Comparison of ENCODE assay signal across 19 cellular contexts in genomic region chr5:162488077-162488476, GRCh38.
DNase-seq lines count a peak whose midpoint lies in the region; ATAC-seq and TF ChIP-seq lines count a peak whose summit lies in the region.
"Had no signal": no experiment of that assay in that cellular context is flagged by ENCODE, and none has a peak within 500 bp of the region (broad histone marks: within the 10 kb centered on the region; RNA-seq: fewer than 3 reads in every experiment).

No MANE protein-coding gene starts in this region.

- no peaks in the 10 kb centered on the region for H3K27me3 ChIP-seq in breast epithelium
- no peaks in the 10 kb centered on the region for H3K27me3 ChIP-seq in psoas muscle (ENCODE audit: insufficient read depth in 3 of 3, low read length in 2 of 3)
- H3K27me3 ChIP-seq: BLaER1 treated with 17β-estradiol and CSF1 and Interleukin-3, amounts not matched to agents 10 nM and 100 nM; MG63; Peyer's patch had no signal

- TF ChIP-seq POLR2A in breast epithelium (IDR thresholded peaks at IDR 0.05) = no peak

- POLR2A ChIA-PET in MCF 10A (lab: Yijun Ruan, JAX) (no interaction called here), HEK293T (lab: Yijun Ruan, JAX) (no interaction called here)

- BruUV-seq in MCF 10A (replicated peaks; lab: Mats Ljungman, UMichigan) = no TSS peak

- peak overlapping the region; percentile 84 for H3K27ac Mint-ChIP-seq in MCF 10A (ENCODE audit: low read depth, unreplicated experiment)
- H3K27ac Mint-ChIP-seq: HFFc6 had no signal

- no peaks in the 10 kb centered on the region for H3K36me3 ChIP-seq in breast epithelium
- H3K36me3 ChIP-seq in psoas muscle (ENCODE audit: insufficient read depth in 1 of 2, low read depth in 1 of 2) = no peaks in the 10 kb centered on the region
- H3K36me3 ChIP-seq: BLaER1 treated with 17β-estradiol and CSF1 and Interleukin-3, amounts not matched to agents 10 nM and 100 nM; MG63; Peyer's patch had no signal

- H3K27me3 Mint-ChIP-seq in MCF 10A (ENCODE audit: insufficient read depth, unreplicated experiment) = no peaks in the 10 kb centered on the region

- intact Hi-C loops in MCF 10A (cut with micrococcal nuclease) = loop anchor here (10.0 kb wide), 1 partner anchor 207 kb away; no protein-coding TSS in a partner anchor
- intact Hi-C loops in breast epithelium (cut with DNase I; ENCODE audit: low total_unique reads) = no loop called here
- intact Hi-C loops in psoas muscle (cut with DNase I) = no loop called here

- no peaks in the 10 kb centered on the region for H3K9me3 Mint-ChIP-seq in MCF 10A (ENCODE audit: unreplicated experiment)

- H3K27ac ChIP-seq in breast epithelium (no peak overlapping the region), psoas muscle (no peak overlapping the region)
- H3K27ac ChIP-seq: 22Rv1; BLaER1 treated with 17β-estradiol and CSF1 and Interleukin-3, amounts not matched to agents 10 nM and 100 nM; KMS-11; Peyer's patch had no signal

- H3K9me3 ChIP-seq in breast epithelium = no peaks in the 10 kb centered on the region
- no peaks in the 10 kb centered on the region for H3K9me3 ChIP-seq in psoas muscle
- H3K9me3 ChIP-seq: MG63, Peyer's patch had no signal

- H3K4me1 ChIP-seq in breast epithelium (no peaks in the 10 kb centered on the region), psoas muscle (no peaks in the 10 kb centered on the region)
- H3K4me1 ChIP-seq: Peyer's patch had no signal

- no peak for ATAC-seq in psoas muscle
- no peak for ATAC-seq in GM19023 (IDR thresholded peaks at IDR 0.05; ENCODE audit: unreplicated experiment)
- ATAC-seq: GM12878 had no signal

- no peak for TF ChIP-seq CTCF in MCF 10A (IDR thresholded peaks at IDR 0.05; ENCODE audit: unreplicated experiment)
- TF ChIP-seq CTCF in breast epithelium (IDR thresholded peaks at IDR 0.05) = no peak
- TF ChIP-seq CTCF in epithelial cell of esophagus (IDR thresholded peaks at IDR 0.05; ENCODE audit: insufficient read depth, low read depth, low read length, missing control alignments) = no peak
- TF ChIP-seq CTCF in psoas muscle (IDR thresholded peaks at IDR 0.05) = no peak

- H3K4me1 Mint-ChIP-seq in MCF 10A (ENCODE audit: insufficient read depth, unreplicated experiment) = peaks cover 21% of the 10 kb centered on the region

- H3K4me3 ChIP-seq in breast epithelium (no peak overlapping the region), epithelial cell of esophagus (ENCODE audit: low read length) (no peak overlapping the region), psoas muscle (no peak overlapping the region)
- H3K4me3 ChIP-seq: BLaER1 treated with 17β-estradiol and CSF1 and Interleukin-3, amounts not matched to agents 10 nM and 100 nM; GM12878; MG63; Peyer's patch had no signal

- 80 to 88% (median 81%) methylated on average over 3 of the region's 3 CpGs for WGBS in psoas muscle, 3 donors

- DNase-seq in MCF 10A (ENCODE audit: unreplicated experiment) (peak; percentile 74), breast epithelium (ENCODE audit: low spot score in 2 of 2) (no peak), epithelial cell of esophagus (ENCODE audit: low read depth) (peak; percentile 29), myocyte (ENCODE audit: low read depth) (peak; percentile 13), NCI-H1436 treated with DMSO at 0.1 percent for 48 hours (lab: John Stamatoyannopoulos, UW) (no peak), psoas muscle (no peak), HEK293T (ENCODE audit: extremely low spot score) (no peak)
- DNase-seq: DND-41, GDM1, HFFc6, MG63, NCI-H1092, NCI-H524, Peyer's patch had no signal

- CTCF ChIA-PET in MCF 10A (lab: Yijun Ruan, JAX) = no interaction called here
- CTCF ChIA-PET in HEK293T (lab: Yijun Ruan, JAX) = no interaction called here

- H3K4me3 Mint-ChIP-seq in MCF 10A (ENCODE audit: unreplicated experiment) = peak overlapping the region; percentile 21
- H3K4me3 Mint-ChIP-seq: HFFc6 had no signal

- no peaks in the 10 kb centered on the region for H3K36me3 Mint-ChIP-seq in MCF 10A (ENCODE audit: insufficient read depth, unreplicated experiment)

TF ChIP-seq in HEK293T, 16 proteins besides CTCF, POLR2A, EP300 and RAD21:
- TF ChIP-seq CTBP1 (IDR thresholded peaks at IDR 0.05; ENCODE audit: borderline replicate concordance) = no peak
- no peak for TF ChIP-seq FOXK2 (IDR thresholded peaks at IDR 0.05)
- no peak for TF ChIP-seq TARDBP (IDR thresholded peaks at IDR 0.05)
- TF ChIP-seq BHLHE40 (IDR thresholded peaks at IDR 0.05; ENCODE audit: borderline replicate concordance) = no peak
- no peak for TF ChIP-seq LEF1 (IDR thresholded peaks at IDR 0.05; ENCODE audit: borderline replicate concordance)

Comparison
In these comparisons a context has a peak if more than half of its experiments do, and no peak if none do; other contexts are left out.
1. DNase-seq: peak in MCF 10A (single experiment), epithelial cell of esophagus (single experiment) and myocyte (single experiment); none in breast epithelium (0 of 2), NCI-H1436 treated with DMSO at 0.1 percent for 48 hours (single experiment), psoas muscle (0 of 2) and HEK293T (single experiment).